In the genomic region with DNA sequence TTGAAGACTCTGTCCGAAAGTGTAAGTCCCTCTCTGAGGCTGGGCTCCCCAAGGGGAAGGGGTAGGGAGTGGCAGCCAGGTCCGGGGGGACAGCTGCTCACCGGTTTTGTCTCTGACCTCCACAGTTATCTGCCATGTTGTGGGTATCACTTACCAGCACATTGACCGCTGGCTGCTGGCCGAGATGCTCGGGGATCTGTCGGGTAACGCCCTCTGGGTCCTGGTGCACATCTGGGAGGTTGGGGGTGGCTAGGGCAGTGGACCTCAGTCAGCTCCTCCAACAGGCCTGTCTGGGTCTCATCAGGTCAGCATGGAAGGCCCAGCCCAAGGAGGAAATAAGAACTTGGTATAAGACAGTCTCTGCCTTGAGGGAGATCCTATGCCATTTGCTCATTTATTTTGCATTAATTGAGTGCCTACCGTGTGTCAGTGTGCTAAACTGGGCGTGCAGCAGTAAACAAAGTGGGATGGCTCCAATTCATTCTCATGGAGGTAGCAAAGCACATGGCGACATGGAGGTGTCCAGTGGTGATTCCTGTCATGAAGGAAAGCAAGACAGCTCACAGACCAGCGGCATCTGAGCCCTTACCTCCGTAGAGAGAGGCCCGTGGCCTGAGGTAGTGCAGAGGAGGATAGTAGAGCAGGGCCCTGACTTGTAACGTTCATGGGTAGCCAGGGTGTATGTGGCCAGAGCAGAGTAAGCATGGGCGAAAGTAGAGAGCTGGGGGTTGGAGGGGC, we compare ENCODE assay signal across 23 cellular contexts. TPM values are rescaled to one million over a fixed set of nuclear protein-coding genes. Genes with fewer than 3 reads are reported as not detected.
DNase-seq lines count a peak whose midpoint lies in the region; ATAC-seq, FAIRE-seq and TF ChIP-seq lines count a peak whose summit lies in the region.
"Had no signal": no experiment of that assay in that cellular context is flagged by ENCODE, and none has a peak within 500 bp of the region (broad histone marks: within the 10 kb centered on the region; RNA-seq: fewer than 3 reads in every experiment).

No MANE protein-coding gene starts in this region.

- H3K9me3 Mint-ChIP-seq in activated CD8-positive, alpha-beta T cell treated with anti-CD3 and anti-CD28 coated beads, Interleukin-2, amount 10 ng/mL, durations not matched to agents 7 days and 5 days (ENCODE audit: insufficient read depth) = no peaks in the 10 kb centered on the region
- no peaks in the 10 kb centered on the region for H3K9me3 Mint-ChIP-seq in activated CD8-positive, alpha-beta T cell treated with anti-CD3 and anti-CD28 coated beads for 36 hours
- H3K9me3 Mint-ChIP-seq in central memory CD8-positive, alpha-beta T cell = no peaks in the 10 kb centered on the region
- H3K9me3 Mint-ChIP-seq: activated T-cell treated with anti-CD3 and anti-CD28 coated beads, Interleukin-2, amount 50 U/mL, for 24 hours; GM23338 had no signal

- no peaks in the 10 kb centered on the region for H3K9me3 ChIP-seq in PC-3 (ENCODE audit: low read length)
- H3K9me3 ChIP-seq in osteoblast (ENCODE audit: low read depth, low read length) = no peaks in the 10 kb centered on the region
- no peaks in the 10 kb centered on the region for H3K9me3 ChIP-seq in small intestine (ENCODE audit: control insufficient read depth, low read depth)
- H3K9me3 ChIP-seq: mucosa of descending colon, prostate gland, SJSA1 had no signal

- H3K36me3 Mint-ChIP-seq in activated CD8-positive, alpha-beta T cell treated with anti-CD3 and anti-CD28 coated beads, Interleukin-2, amount 10 ng/mL, durations not matched to agents 7 days and 5 days (ENCODE audit: low read depth) = peaks cover 68% of the 10 kb centered on the region
- H3K36me3 Mint-ChIP-seq in activated CD8-positive, alpha-beta T cell treated with anti-CD3 and anti-CD28 coated beads for 36 hours (ENCODE audit: low read depth) = peaks cover 53% of the 10 kb centered on the region
- H3K36me3 Mint-ChIP-seq in central memory CD8-positive, alpha-beta T cell (ENCODE audit: insufficient read depth) = peaks cover 43% of the 10 kb centered on the region

- no peak for TF ChIP-seq CTCF in activated CD8-positive, alpha-beta T cell treated with anti-CD3 and anti-CD28 coated beads for 36 hours (IDR thresholded peaks at IDR 0.05)
- TF ChIP-seq CTCF in PC-3 (conservative IDR thresholded peaks at IDR 0.05; ENCODE audit: low read depth, low read length) (no peak), osteoblast (IDR thresholded peaks at IDR 0.05; ENCODE audit: extremely low read depth, low read depth, low read length) (no peak)

- 0 out of 2 replicates have a peak, but pooled peaks cover 12% of the 10 kb centered on the region for H3K79me2 ChIP-seq in PC-3 (ENCODE audit: low read length)
- peaks cover 4% of the 10 kb centered on the region for H3K79me2 ChIP-seq in osteoblast (ENCODE audit: insufficient read depth, low read length)

- H3K36me3 ChIP-seq in PC-3 (ENCODE audit: low read depth, low read length) (peaks cover 19% of the 10 kb centered on the region), osteoblast (ENCODE audit: insufficient read depth, low read length) (peaks cover 38% of the 10 kb centered on the region), small intestine (ENCODE audit: control insufficient read depth in 2 of 2, insufficient read depth in 2 of 2, low read length in 2 of 2) (peaks cover 5 to 13% of the 10 kb centered on the region in 2 donors)

- no peak overlapping the region for H3K4me3 ChIP-seq in PC-3 (ENCODE audit: low read length)
- H3K4me3 ChIP-seq in osteoblast (ENCODE audit: insufficient read depth, low read length) = no peak overlapping the region
- H3K4me3 ChIP-seq in small intestine (ENCODE audit: low read depth in 1 of 2, low read length in 2 of 2) = no peak overlapping the region
- H3K4me3 ChIP-seq: GM23338, mucosa of descending colon, prostate gland, SJSA1 had no signal

- no peaks in the 10 kb centered on the region for H3K27me3 Mint-ChIP-seq in activated CD8-positive, alpha-beta T cell treated with anti-CD3 and anti-CD28 coated beads, Interleukin-2, amount 10 ng/mL, durations not matched to agents 7 days and 5 days (ENCODE audit: low read depth)
- no peaks in the 10 kb centered on the region for H3K27me3 Mint-ChIP-seq in activated CD8-positive, alpha-beta T cell treated with anti-CD3 and anti-CD28 coated beads for 36 hours
- no peaks in the 10 kb centered on the region for H3K27me3 Mint-ChIP-seq in central memory CD8-positive, alpha-beta T cell
- H3K27me3 Mint-ChIP-seq: activated T-cell treated with anti-CD3 and anti-CD28 coated beads, Interleukin-2, amount 50 U/mL, for 24 hours had no signal

- H3K4me1 Mint-ChIP-seq in activated CD8-positive, alpha-beta T cell treated with anti-CD3 and anti-CD28 coated beads, Interleukin-2, amount 10 ng/mL, durations not matched to agents 7 days and 5 days (ENCODE audit: low read depth) = peaks cover 32% of the 10 kb centered on the region
- H3K4me1 Mint-ChIP-seq in activated CD8-positive, alpha-beta T cell treated with anti-CD3 and anti-CD28 coated beads for 36 hours (ENCODE audit: low read depth) = peaks cover 33% of the 10 kb centered on the region
- peaks cover 29% of the 10 kb centered on the region for H3K4me1 Mint-ChIP-seq in central memory CD8-positive, alpha-beta T cell

- no peaks in the 10 kb centered on the region for H3F3A ChIP-seq in PC-3 (ENCODE audit: low read length, unreplicated experiment)

- H2AFZ ChIP-seq in PC-3 (ENCODE audit: low read length) (no peak overlapping the region), osteoblast (ENCODE audit: low read length) (no peak overlapping the region)
- H2AFZ ChIP-seq: GM23338 had no signal

- H3K9me2 ChIP-seq in PC-3 (replicated peaks; ENCODE audit: low read length) = no peaks in the 10 kb centered on the region

- CTCF ChIA-PET in activated CD8-positive, alpha-beta T cell treated with anti-CD3 and anti-CD28 coated beads, Interleukin-2, amount 10 ng/mL, durations not matched to agents 7 days and 5 days (lab: Charles Lee) = interaction anchor here (0.9 to 6.2 kb wide), 4 partner anchors 13 to 230 kb away, joined by 4 to 72 read pairs (median 61); a partner anchor contains a TSS
- CTCF ChIA-PET in activated CD8-positive, alpha-beta T cell treated with anti-CD3 and anti-CD28 coated beads for 36 hours (lab: Charles Lee) = interaction anchor here (4.5 to 5.5 kb wide), 3 partner anchors 13 to 229 kb away, joined by 37 to 60 read pairs (median 51); a partner anchor contains a TSS
- CTCF ChIA-PET in PC-3 (lab: Charles Lee) = interaction anchor here (0.6 kb wide), 1 partner anchor 230 kb away, joined by 4 read pairs; no protein-coding TSS in a partner anchor

- POLR2A ChIA-PET in activated CD8-positive, alpha-beta T cell treated with anti-CD3 and anti-CD28 coated beads, Interleukin-2, amount 10 ng/mL, durations not matched to agents 7 days and 5 days (lab: Charles Lee) = interaction anchor here (1.0 kb wide), 1 partner anchor 119 kb away, joined by 3 read pairs; no protein-coding TSS in a partner anchor
- POLR2A ChIA-PET in activated CD8-positive, alpha-beta T cell treated with anti-CD3 and anti-CD28 coated beads for 36 hours (lab: Charles Lee) = no interaction called here
- POLR2A ChIA-PET in PC-3 (lab: Charles Lee; ENCODE audit: unreplicated experiment) = no interaction called here

- no peak overlapping the region for H3K4me2 ChIP-seq in PC-3 (ENCODE audit: low read length)
- H3K4me2 ChIP-seq in osteoblast (ENCODE audit: insufficient read depth, low read length) = no peak overlapping the region
- H3K4me2 ChIP-seq: GM23338 had no signal

- H3K4me3 Mint-ChIP-seq in activated CD8-positive, alpha-beta T cell treated with anti-CD3 and anti-CD28 coated beads, Interleukin-2, amount 10 ng/mL, durations not matched to agents 7 days and 5 days = no peak overlapping the region
- no peak overlapping the region for H3K4me3 Mint-ChIP-seq in activated CD8-positive, alpha-beta T cell treated with anti-CD3 and anti-CD28 coated beads for 36 hours
- H3K4me3 Mint-ChIP-seq in central memory CD8-positive, alpha-beta T cell = no peak overlapping the region
- H3K4me3 Mint-ChIP-seq: activated T-cell treated with anti-CD3 and anti-CD28 coated beads, Interleukin-2, amount 50 U/mL, for 24 hours; GM23338 had no signal

- no peak overlapping the region for H3K9ac ChIP-seq in PC-3 (ENCODE audit: low read length)

- H3K4me1 ChIP-seq in PC-3 (ENCODE audit: insufficient read depth, low read length) (peaks cover 19% of the 10 kb centered on the region), osteoblast (ENCODE audit: insufficient read depth, low read length) (no peaks in the 10 kb centered on the region), small intestine (ENCODE audit: control insufficient read depth in 2 of 2, insufficient read depth in 1 of 2, low read depth in 1 of 2, low read length in 1 of 2) (peaks cover 0 to 3% of the 10 kb centered on the region in 2 donors)
- H3K4me1 ChIP-seq: prostate gland had no signal

- intact Hi-C loops in activated CD8-positive, alpha-beta T cell treated with anti-CD3 and anti-CD28 coated beads for 36 hours (cut with micrococcal nuclease) = loop anchor here (10.0 kb wide), 1 partner anchor 228 kb away; a partner anchor contains a TSS
- intact Hi-C loops in PC-3 (cut with micrococcal nuclease) = no loop called here

- H3K27ac ChIP-seq in PC-3 (ENCODE audit: low read length) (no peak overlapping the region), osteoblast (ENCODE audit: low read depth, low read length) (no peak overlapping the region), small intestine (ENCODE audit: low read depth in 1 of 2, low read length in 1 of 2) (no peak overlapping the region)
- H3K27ac ChIP-seq: brain microvascular endothelial cell, prostate gland, SJSA1 had no signal

- TSS peak; percentile 15 for BruUV-seq in PC-3 (replicated peaks; lab: Mats Ljungman, UMichigan)

- ATAC-seq in activated CD8-positive, alpha-beta T cell treated with anti-CD3 and anti-CD28 coated beads, Interleukin-2, amount 10 ng/mL, durations not matched to agents 7 days and 5 days = no peak
- no peak for ATAC-seq in activated CD8-positive, alpha-beta T cell treated with anti-CD3 and anti-CD28 coated beads for 36 hours
- no peak for ATAC-seq in PC-3
- no peak for ATAC-seq in central memory CD8-positive, alpha-beta T cell (replicated peaks; ENCODE audit: extremely low read depth, poor library complexity, severe bottlenecking)
- ATAC-seq: GM23338, mucosa of descending colon had no signal

- WGBS in small intestine, 3 donors = 90 to 95% (median 92%) methylated on average over 16 of the region's 16 CpGs

- peak overlapping the region; percentile 34 for H3K27ac Mint-ChIP-seq in activated CD8-positive, alpha-beta T cell treated with anti-CD3 and anti-CD28 coated beads, Interleukin-2, amount 10 ng/mL, durations not matched to agents 7 days and 5 days
- H3K27ac Mint-ChIP-seq in activated CD8-positive, alpha-beta T cell treated with anti-CD3 and anti-CD28 coated beads for 36 hours = no peak overlapping the region
- peak overlapping the region; percentile 42 for H3K27ac Mint-ChIP-seq in central memory CD8-positive, alpha-beta T cell (ENCODE audit: low read depth)
- H3K27ac Mint-ChIP-seq: activated T-cell treated with anti-CD3 and anti-CD28 coated beads, Interleukin-2, amount 50 U/mL, for 24 hours; GM23338 had no signal

- FAIRE-seq in small intestine (lab: Jason Lieb, UNC) = no peak
- FAIRE-seq: A204.1, colon, kidney had no signal

- H3K27me3 ChIP-seq in PC-3 (ENCODE audit: low read length) (no peaks in the 10 kb centered on the region), osteoblast (ENCODE audit: insufficient read depth, low read length) (no peaks in the 10 kb centered on the region), small intestine (ENCODE audit: control insufficient read depth in 2 of 2, insufficient read depth in 2 of 2, low read length in 2 of 2) (no peaks in the 10 kb centered on the region)
- H3K27me3 ChIP-seq: brain microvascular endothelial cell, SJSA1 had no signal

- no peaks in the 10 kb centered on the region for H4K20me1 ChIP-seq in PC-3 (ENCODE audit: low read length)
- peaks cover 9% of the 10 kb centered on the region for H4K20me1 ChIP-seq in osteoblast (ENCODE audit: insufficient read depth, low read length)

- DNase-seq in activated CD8-positive, alpha-beta T cell treated with anti-CD3 and anti-CD28 coated beads, Interleukin-2, amount 10 ng/mL, durations not matched to agents 7 days and 5 days = no peak
- DNase-seq in activated CD8-positive, alpha-beta T cell treated with anti-CD3 and anti-CD28 coated beads for 36 hours = no peak
- DNase-seq in PC-3 (no peak), osteoblast (ENCODE audit: insufficient read length, low spot score, missing footprints) (peak; percentile 37), small intestine (no peak), midbrain (lab: John Stamatoyannopoulos, UW) (no peak)
- no peak for DNase-seq in central memory CD8-positive, alpha-beta T cell (ENCODE audit: low spot score in 2 of 2)
- DNase-seq in activated CD4-positive, alpha-beta T cell treated with anti-CD3 and anti-CD28 coated beads for 48 hours = no peak
- DNase-seq: activated gamma-delta T cell treated with Interleukin-2 at 50 U/mL for 16 hours; activated T-cell treated with anti-CD3 and anti-CD28 coated beads, Interleukin-2, amount 50 U/mL, for 24 hours; brain microvascular endothelial cell; GF-D8; kidney; mucosa of descending colon; NCI-H146; NCI-H446 treated with DMSO at 0.1 percent for 48 hours; T-helper 2 cell had no signal

RNA-seq across cellular contexts. Expression of a gene that starts 13.7 kb away (rescaled TPM):
- total RNA-seq in activated CD8-positive, alpha-beta T cell treated with anti-CD3 and anti-CD28 coated beads, Interleukin-2, amount 10 ng/mL, durations not matched to agents 7 days and 5 days = 100 to 1,000 TPM; 325 to 352 TPM
- 100 to 1,000 TPM; 306 to 308 TPM for total RNA-seq in activated CD8-positive, alpha-beta T cell treated with anti-CD3 and anti-CD28 coated beads for 36 hours
- total RNA-seq in PC-3 (2014; rRNA removed) = 310 and 414 TPM in 2 replicates
- total RNA-seq in osteoblast = 210 and 317 TPM in 2 replicates
- 100 to 1,000 TPM; 619 to 710 (median 633) TPM for polyA plus RNA-seq in small intestine

RNA-seq across cellular contexts. Expression of a gene that starts 14.8 kb away (rescaled TPM):
- 100 to 1,000 TPM; 357 to 373 TPM for total RNA-seq in activated CD8-positive, alpha-beta T cell treated with anti-CD3 and anti-CD28 coated beads, Interleukin-2, amount 10 ng/mL, durations not matched to agents 7 days and 5 days
- total RNA-seq in activated CD8-positive, alpha-beta T cell treated with anti-CD3 and anti-CD28 coated beads for 36 hours = 100 to 1,000 TPM; 183 to 189 TPM
- total RNA-seq in PC-3 (2014; rRNA removed) = 382 and 397 TPM in 2 replicates
- total RNA-seq in osteoblast = 204 and 229 TPM in 2 replicates
- 100 to 1,000 TPM; 188 to 326 (median 291) TPM for polyA plus RNA-seq in small intestine

RNA-seq across cellular contexts. Expression of a gene that starts 14.9 kb away (rescaled TPM):
- 100 to 1,000 TPM; 259 to 269 TPM for total RNA-seq in activated CD8-positive, alpha-beta T cell treated with anti-CD3 and anti-CD28 coated beads, Interleukin-2, amount 10 ng/mL, durations not matched to agents 7 days and 5 days
- total RNA-seq in activated CD8-positive, alpha-beta T cell treated with anti-CD3 and anti-CD28 coated beads for 36 hours = 100 to 1,000 TPM; 166 to 174 TPM
- 0.63 and 2.3 TPM in 2 replicates for total RNA-seq in PC-3 (2014; rRNA removed)
- under 0.01 and 0.72 TPM in 2 replicates for total RNA-seq in osteoblast
- 10 to 100 TPM in 1 of 3 donors, 1 to 10 TPM in 1, under 1 TPM in 1; 0.45 to 10.8 (median 4.0) TPM for polyA plus RNA-seq in small intestine
- total RNA-seq: glomerular endothelial cell, SJSA1 had no signal

Comparison
In these comparisons a context has a peak if more than half of its experiments do, and no peak if none do; other contexts are left out.
1. RNA of a gene that starts 14.9 kb away (total RNA-seq): 259 to 269 TPM in activated CD8-positive, alpha-beta T cell treated with anti-CD3 and anti-CD28 coated beads, Interleukin-2, amount 10 ng/mL, durations not matched to agents 7 days and 5 days and 166 to 174 TPM in activated CD8-positive, alpha-beta T cell treated with anti-CD3 and anti-CD28 coated beads for 36 hours; 0.63 to 2.3 TPM in PC-3 and under 0.01 to 0.72 TPM in osteoblast; every median in the first group is over 10 times any median in the second.